Comparison of ENCODE assay signal across 1 cellular context in genomic region chr20:36744243-36744642, GRCh38.
TF ChIP-seq lines count a peak whose summit lies in the region.

No MANE protein-coding gene starts in this region.

TF ChIP-seq in HCT116, 20 proteins besides CTCF, POLR2A, EP300 and RAD21 (continued from another document):
- TF ChIP-seq REST (IDR thresholded peaks at IDR 0.05; ENCODE audit: low read depth) (no peak), EZH2 (IDR thresholded peaks at IDR 0.05) (no peak), MAX (IDR thresholded peaks at IDR 0.05) (no peak), POLR2AphosphoS5 (IDR thresholded peaks at IDR 0.05; ENCODE audit: low read depth, low read length) (no peak), ZFX (IDR thresholded peaks at IDR 0.05) (no peak), JUND (IDR thresholded peaks at IDR 0.05) (no peak), FOSL1 (IDR thresholded peaks at IDR 0.05; ENCODE audit: low read depth) (no peak), ZBTB33 (IDR thresholded peaks at IDR 0.05; ENCODE audit: extremely low read depth, insufficient replicate concordance, low read length) (no peak), ZNF274 (IDR thresholded peaks at IDR 0.05; ENCODE audit: low read depth, low read length) (no peak), SP1 (IDR thresholded peaks at IDR 0.05; ENCODE audit: low read depth) (no peak), EGR1 (IDR thresholded peaks at IDR 0.05; ENCODE audit: low read depth) (no peak)
- TF ChIP-seq, protein P1, sequence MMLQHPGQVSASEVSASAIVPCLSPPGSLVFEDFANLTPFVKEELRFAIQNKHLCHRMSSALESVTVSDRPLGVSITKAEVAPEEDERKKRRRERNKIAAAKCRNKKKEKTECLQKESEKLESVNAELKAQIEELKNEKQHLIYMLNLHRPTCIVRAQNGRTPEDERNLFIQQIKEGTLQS (IDR thresholded peaks at IDR 0.05): no peak
